12 cellular contexts compared by ENCODE assay signal in genomic region chr4:153485860-153486259, GRCh38. TPM values are rescaled to one million over a fixed set of nuclear protein-coding genes. Genes with fewer than 3 reads are reported as not detected.
DNase-seq lines count a peak whose midpoint lies in the region; ATAC-seq, FAIRE-seq and TF ChIP-seq lines count a peak whose summit lies in the region.
"Had no signal": no experiment of that assay in that cellular context is flagged by ENCODE, and none has a peak within 500 bp of the region (broad histone marks: within the 10 kb centered on the region; RNA-seq: fewer than 3 reads in every experiment).

No MANE protein-coding gene starts in this region.

- DNase-seq in D721Med (ENCODE audit: insufficient read length, low spot score) (peak; percentile 52), LNCaP clone FGC (ENCODE audit: low read depth) (no peak), mammary epithelial cell (no peak), sigmoid colon (no peak), KBM-7 (no peak), GM20000 (ENCODE audit: low spot score) (no peak)
- DNase-seq: activated CD8-positive, alpha-beta memory T cell treated with anti-CD3 and anti-CD28 coated beads, Interleukin-2, amount 50 U/mL, for 48 hours; dorsolateral prefrontal cortex; NCI-H146; SJCRH30 had no signal

- H3K9ac ChIP-seq in mammary epithelial cell (ENCODE audit: insufficient read depth, low read length) = peak overlapping the region; percentile 36

- H3K79me2 ChIP-seq in mammary epithelial cell (ENCODE audit: insufficient read depth, low read length) = peaks cover 34% of the 10 kb centered on the region

- CTCF ChIA-PET in mammary epithelial cell (lab: Charles Lee; ENCODE audit: low non-redundant PET) = no interaction called here

- H3K27me3 ChIP-seq in mammary epithelial cell (ENCODE audit: insufficient read depth, low read length) = no peaks in the 10 kb centered on the region
- no peaks in the 10 kb centered on the region for H3K27me3 ChIP-seq in sigmoid colon
- H3K27me3 ChIP-seq: dorsolateral prefrontal cortex, right atrium auricular region, SJCRH30 had no signal

- no peak for TF ChIP-seq POLR2A in sigmoid colon (IDR thresholded peaks at IDR 0.05)

- no peaks in the 10 kb centered on the region for H4K20me1 ChIP-seq in mammary epithelial cell (ENCODE audit: insufficient read depth, low read length)

- TF ChIP-seq CTCF in D721Med (IDR thresholded peaks at IDR 0.05; ENCODE audit: insufficient read depth, missing control alignments) (no peak), LNCaP clone FGC (IDR thresholded peaks at IDR 0.05; ENCODE audit: control insufficient read depth, extremely low read depth, insufficient read depth) (no peak), mammary epithelial cell (conservative IDR thresholded peaks at IDR 0.05 in 1 of 2, IDR thresholded peaks at IDR 0.05 in 1 of 2; ENCODE audit: extremely low read depth in 1 of 2, insufficient read depth in 1 of 2, low read depth in 1 of 2, low read length in 2 of 2) (no peak), sigmoid colon (IDR thresholded peaks at IDR 0.05) (no peak), GM20000 (IDR thresholded peaks at IDR 0.05; ENCODE audit: extremely low read depth, missing control alignments) (no peak)

- peak overlapping the region; percentile 75 for H3K27ac ChIP-seq in mammary epithelial cell (ENCODE audit: insufficient read depth, low read depth, low read length)
- H3K27ac ChIP-seq in sigmoid colon = peak overlapping the region; percentile 70 to 84 (median 76)
- H3K27ac ChIP-seq: SJCRH30 had no signal

- no TSS peak for BruUV-seq in mammary epithelial cell (replicated peaks; lab: Mats Ljungman, UMichigan)

- dilution Hi-C loops in mammary epithelial cell (cut with HindIII; ENCODE audit: low sequenced_read_pairs) = no loop called here

- H3K4me1 ChIP-seq in mammary epithelial cell (ENCODE audit: insufficient read depth, low read length) (peaks cover 61% of the 10 kb centered on the region), sigmoid colon (peaks cover 0 to 57% (median 44%) of the 10 kb centered on the region in 4 donors)

- H3K36me3 ChIP-seq in mammary epithelial cell (ENCODE audit: insufficient read depth, low read length) = no peaks in the 10 kb centered on the region
- H3K36me3 ChIP-seq in sigmoid colon = no peaks in the 10 kb centered on the region
- H3K36me3 ChIP-seq: right atrium auricular region had no signal

- TF ChIP-seq EP300 in sigmoid colon (IDR thresholded peaks at IDR 0.05) = no peak

- intact Hi-C loops in mammary epithelial cell (cut with micrococcal nuclease) (no loop called here), sigmoid colon (cut with DNase I) (no loop called here)

- H3K4me3 ChIP-seq in LNCaP clone FGC (ENCODE audit: low read depth, low read length) (peak overlapping the region; percentile 22), mammary epithelial cell (replicated peaks in 1 of 3; ENCODE audit: insufficient read depth in 1 of 3, low read depth in 2 of 3, low read length in 3 of 3) (no peak overlapping the region), sigmoid colon (no peak overlapping the region)
- H3K4me3 ChIP-seq: dorsolateral prefrontal cortex, right atrium auricular region, SJCRH30 had no signal

- peak overlapping the region; percentile 59 for H3K4me2 ChIP-seq in mammary epithelial cell (ENCODE audit: insufficient read depth, low read depth, low read length)

- in situ Hi-C loops in mammary epithelial cell (cut with MboI; ENCODE audit: low sequenced_read_pairs in 2 of 2) = no loop called here
- in situ Hi-C loops in KBM-7 (cut with MboI; ENCODE audit: low pct_unique_long_range_greater_than_20kb, low sequenced_read_pairs) = no loop called here

- no peak overlapping the region for H2AFZ ChIP-seq in mammary epithelial cell (ENCODE audit: low read depth, low read length)

- no peak for FAIRE-seq in D721Med (lab: Jason Lieb, UNC)

- WGBS in mammary epithelial cell (ENCODE audit: low coverage, missing lambda C conversion rate) = 77% methylated on average over 5 of the region's 5 CpGs
- 83 to 84% methylated on average over 5 of the region's 5 CpGs for WGBS in sigmoid colon, 2 donors

- no peak for ATAC-seq in HG03097 (IDR thresholded peaks at IDR 0.05; ENCODE audit: low FRiP score, unreplicated experiment)

- H3K9me3 ChIP-seq in mammary epithelial cell (replicated peaks; ENCODE audit: insufficient read depth, low read length) (no peaks in the 10 kb centered on the region), sigmoid colon (no peaks in the 10 kb centered on the region)
- H3K9me3 ChIP-seq: right atrium auricular region, SJCRH30 had no signal

RNA-seq across cellular contexts. Expression of gene TMEM131L, which starts 19.7 kb away (rescaled TPM):
- 10 to 100 TPM; 17.4 to 33.8 TPM for total RNA-seq in mammary epithelial cell
- 8.6 TPM for polyA plus RNA-seq in mammary epithelial cell
- 24.3 TPM for polyA minus RNA-seq in mammary epithelial cell
- total RNA-seq in sigmoid colon = 10 to 100 TPM in 3 of 4 donors, 1 to 10 TPM in 1; 8.2 to 27.2 (median 15.6) TPM
- polyA plus RNA-seq in sigmoid colon = 10 to 100 TPM in 1 of 3 donors, under 1 TPM in 2; 0.60 to 15.2 (median 0.69) TPM
